ENCODE assay signal across 1 cellular context in the genomic region with DNA sequence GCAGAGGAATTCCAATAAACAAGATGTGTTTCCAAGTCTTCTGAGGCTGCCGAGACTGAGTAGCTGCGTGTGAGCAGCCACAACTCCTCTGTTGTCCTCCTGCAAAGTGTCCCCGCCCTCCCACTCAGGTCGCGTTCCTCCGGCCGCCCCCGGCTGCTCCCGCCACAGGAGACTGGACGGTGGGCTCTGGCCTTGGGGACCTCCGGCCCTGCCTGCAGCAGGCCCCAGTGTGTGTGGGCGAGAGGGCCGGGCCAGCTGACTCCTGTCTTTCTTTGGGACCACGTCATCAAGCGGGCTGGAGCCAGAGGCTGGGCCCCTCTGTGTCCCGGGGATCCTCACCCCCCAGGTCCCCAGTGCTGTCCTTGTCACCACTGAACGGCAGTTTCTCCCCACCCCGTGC.
TF ChIP-seq lines count a peak whose summit lies in the region.

No MANE protein-coding gene starts in this region.

TF ChIP-seq in SK-N-SH, 30 proteins besides CTCF, POLR2A, EP300 and RAD21:
- TF ChIP-seq YY1 (IDR thresholded peaks at IDR 0.05; ENCODE audit: low read depth) (no peak), FOXM1 (IDR thresholded peaks at IDR 0.05; ENCODE audit: low read depth) (no peak), FOXJ3 (CRISPR knock-in tag; IDR thresholded peaks at IDR 0.05) (no peak), TAF1 (IDR thresholded peaks at IDR 0.05; ENCODE audit: borderline replicate concordance, low read depth, low read length) (no peak)
